13 cellular contexts compared by ENCODE assay signal in the genomic region with DNA sequence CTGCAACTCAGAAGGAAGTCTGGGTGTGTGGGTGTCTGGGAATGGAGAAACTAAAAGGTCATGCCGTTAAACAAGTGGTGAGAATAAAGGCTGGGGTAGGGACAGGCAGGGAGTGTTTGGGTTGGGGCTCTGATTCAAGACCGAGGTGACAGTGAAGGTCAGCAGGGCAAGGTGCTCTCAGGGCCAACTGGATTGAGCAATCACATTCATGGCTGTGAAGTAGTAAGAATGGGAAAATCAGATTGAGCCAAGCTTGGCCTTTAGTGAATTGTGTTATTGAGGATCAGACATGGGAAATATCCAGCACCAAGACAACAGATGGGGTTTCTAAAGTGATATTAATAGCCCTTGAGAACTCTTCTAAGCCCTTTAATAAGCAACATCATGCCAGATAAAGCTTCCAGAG. TPM values are rescaled to one million over a fixed set of nuclear protein-coding genes. Genes with fewer than 3 reads are reported as not detected.
"Had no signal": no experiment of that assay in that cellular context is flagged by ENCODE, and none has a peak within 500 bp of the region (broad histone marks: within the 10 kb centered on the region; RNA-seq: fewer than 3 reads in every experiment).

No MANE protein-coding gene starts in this region.

- ATAC-seq: activated CD8-positive, alpha-beta T cell treated with anti-CD3 and anti-CD28 coated beads, Interleukin-2, amount 10 ng/mL, durations not matched to agents 7 days and 5 days had no signal

- H3K9me3 ChIP-seq: gastrocnemius medialis, spleen, thoracic aorta had no signal

- H3K27ac ChIP-seq: spleen, thoracic aorta, VCaP had no signal

- H3K4me3 ChIP-seq: gastrocnemius medialis, spleen, thoracic aorta had no signal

- DNase-seq: activated CD4-positive, alpha-beta T cell treated with anti-CD3 and anti-CD28 coated beads for 36 hours; activated CD8-positive, alpha-beta T cell treated with anti-CD3 and anti-CD28 coated beads, Interleukin-2, amount 10 ng/mL, durations not matched to agents 7 days and 5 days; activated naive CD4-positive, alpha-beta T cell treated with anti-CD3 and anti-CD28 coated beads for 36 hours; cortex of kidney; effector CD8-positive, alpha-beta T cell; gastrocnemius medialis; islet precursor cell; mesendoderm; right cardiac atrium; spleen; T-helper 1 cell had no signal

- H3K36me3 ChIP-seq: thoracic aorta had no signal

- H3K27me3 ChIP-seq: gastrocnemius medialis, spleen had no signal

- H3K4me1 ChIP-seq: spleen had no signal

RNA-seq across cellular contexts. Expression of gene SCN3B, which starts 24.3 kb away (rescaled TPM):
- total RNA-seq: activated CD4-positive, alpha-beta T cell treated with anti-CD3 and anti-CD28 coated beads for 36 hours; activated CD8-positive, alpha-beta T cell treated with anti-CD3 and anti-CD28 coated beads, Interleukin-2, amount 10 ng/mL, durations not matched to agents 7 days and 5 days; activated naive CD4-positive, alpha-beta T cell treated with anti-CD3 and anti-CD28 coated beads for 36 hours had no signal
